Comparison of ENCODE assay signal across 8 cellular contexts in genomic region chr6:89819336-89820130, GRCh38. TPM values are rescaled to one million over a fixed set of nuclear protein-coding genes. Genes with fewer than 3 reads are reported as not detected.
DNase-seq lines count a peak whose midpoint lies in the region; ATAC-seq, FAIRE-seq and TF ChIP-seq lines count a peak whose summit lies in the region.

TSS of gene MDN1 (minus strand) at chr6:89819794. CDS start at chr6:89819607, 187 bp downstream.

- H3K27ac ChIP-seq in cingulate gyrus (ENCODE audit: low read depth, low read length), result peak within 1 kb of the TSS; percentile 75

- no peaks in the 10 kb centered on the region for H3K9me3 ChIP-seq in BE2C

- peak; percentile 92 for ATAC-seq in HG03457 (IDR thresholded peaks at IDR 0.05; ENCODE audit: unreplicated experiment)

- no peak for TF ChIP-seq CTCF in BE2C (IDR thresholded peaks at IDR 0.05; ENCODE audit: low read depth, low read length)

- H3K4me3 ChIP-seq in BE2C (ENCODE audit: low read depth, low read length), result peak within 1 kb of the TSS; percentile 75

- H3K36me3 ChIP-seq in BE2C, result peaks cover 3% of the 10 kb centered on the region

- no peaks in the 10 kb centered on the region for H3K27me3 ChIP-seq in BE2C

- H3K4me1 ChIP-seq in BE2C, result peaks cover 6% of the 10 kb centered on the region

- FAIRE-seq in GM19239 (lab: Jason Lieb, UNC), result peak; percentile 99

- DNase-seq in BE2C (peak; percentile 94), GM19239 (ENCODE audit: insufficient read length, low spot score) (peak; percentile 76), NCI-H524 treated with DMSO at 0.1 percent for 48 hours (lab: John Stamatoyannopoulos, UW) (peak; percentile 73), kidney glomerular epithelial cell (lab: John Stamatoyannopoulos, UW) (peak; percentile 84)
- DNase-seq in activated CD4-positive, alpha-beta T cell treated with anti-CD3 and anti-CD28 coated beads for 4 hours, result peak; percentile 87 to 90
- DNase-seq in stimulated activated CD4-positive, alpha-beta T cell treated with anti-CD3 and anti-CD28 coated beads, Interleukin-1b, Interleukin-23, amount 100 ng/mL, for 1 hour (ENCODE audit: low read depth in 2 of 2), result peak; percentile 55 to 57

RNA-seq across cellular contexts. Expression of gene MDN1, which starts in this region (rescaled TPM):
- polyA plus RNA-seq in BE2C (2012; ENCODE audit: insufficient read depth, insufficient read length, low read depth), result 51.2 TPM

Comparison
In these comparisons a context has a peak if more than half of its experiments do, and no peak if none do; other contexts are left out.
1. Peak in every context shown above with its lines: DNase-seq, ATAC-seq, H3K4me3 ChIP-seq and H3K27ac ChIP-seq.